Comparison of ENCODE assay signal across 1 cellular context in the genomic region with DNA sequence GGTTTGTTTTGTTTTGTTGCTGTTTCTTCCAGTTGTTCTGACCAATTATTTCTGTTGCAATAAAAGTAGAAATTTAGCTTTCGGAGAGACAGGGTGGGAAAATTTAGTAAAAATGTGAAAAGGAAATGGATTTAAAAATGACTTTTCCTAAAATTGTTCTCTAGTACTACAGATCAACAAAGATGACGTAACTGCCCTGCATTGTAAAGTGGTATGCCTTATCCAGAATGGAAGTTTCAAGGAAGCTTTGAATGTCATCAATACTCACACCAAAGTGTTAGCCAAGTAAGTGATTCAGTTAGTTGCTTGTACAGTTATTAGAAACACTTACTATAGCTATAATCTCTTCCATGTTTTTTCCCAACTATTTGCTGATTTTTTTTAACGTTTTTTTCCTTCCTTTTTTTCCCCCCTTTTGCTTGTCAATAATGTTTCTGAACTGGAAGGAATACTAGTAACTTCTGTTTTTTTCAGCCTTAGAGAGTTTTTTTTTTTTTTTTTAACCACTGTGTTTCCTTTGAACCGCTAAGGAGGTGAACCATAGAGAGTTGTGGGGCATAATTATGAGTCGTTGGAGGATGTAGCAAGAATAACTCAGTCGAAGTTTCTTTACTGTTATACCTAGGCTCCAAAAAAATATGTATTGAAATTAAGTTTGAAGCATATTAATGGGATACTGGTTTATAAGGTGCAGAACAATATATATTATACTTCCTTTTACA.
TF ChIP-seq lines count a peak whose summit lies in the region.

No MANE protein-coding gene starts in this region.

TF ChIP-seq in IMR-90, 13 proteins besides CTCF, POLR2A, EP300 and RAD21:
- TF ChIP-seq RFX5 (IDR thresholded peaks at IDR 0.05; ENCODE audit: low read depth, low read length) (no peak), NFE2L2 (IDR thresholded peaks at IDR 0.05; ENCODE audit: low read depth, low read length) (no peak), CEBPB (IDR thresholded peaks at IDR 0.05; ENCODE audit: low read depth, low read length) (0 out of 2 replicates have a peak, but pooled peaks have one; percentile 14), RCOR1 (IDR thresholded peaks at IDR 0.05; ENCODE audit: insufficient replicate concordance, low read length) (no peak), BHLHE40 (IDR thresholded peaks at IDR 0.05; ENCODE audit: low read depth, low read length) (no peak)
- TF ChIP-seq, protein P1, sequence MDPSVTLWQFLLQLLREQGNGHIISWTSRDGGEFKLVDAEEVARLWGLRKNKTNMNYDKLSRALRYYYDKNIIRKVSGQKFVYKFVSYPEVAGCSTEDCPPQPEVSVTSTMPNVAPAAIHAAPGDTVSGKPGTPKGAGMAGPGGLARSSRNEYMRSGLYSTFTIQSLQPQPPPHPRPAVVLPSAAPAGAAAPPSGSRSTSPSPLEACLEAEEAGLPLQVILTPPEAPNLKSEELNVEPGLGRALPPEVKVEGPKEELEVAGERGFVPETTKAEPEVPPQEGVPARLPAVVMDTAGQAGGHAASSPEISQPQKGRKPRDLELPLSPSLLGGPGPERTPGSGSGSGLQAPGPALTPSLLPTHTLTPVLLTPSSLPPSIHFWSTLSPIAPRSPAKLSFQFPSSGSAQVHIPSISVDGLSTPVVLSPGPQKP (IDR thresholded peaks at IDR 0.05; ENCODE audit: borderline replicate concordance, low read depth, low read length): no peak
